25 cellular contexts compared by ENCODE assay signal in the genomic region with DNA sequence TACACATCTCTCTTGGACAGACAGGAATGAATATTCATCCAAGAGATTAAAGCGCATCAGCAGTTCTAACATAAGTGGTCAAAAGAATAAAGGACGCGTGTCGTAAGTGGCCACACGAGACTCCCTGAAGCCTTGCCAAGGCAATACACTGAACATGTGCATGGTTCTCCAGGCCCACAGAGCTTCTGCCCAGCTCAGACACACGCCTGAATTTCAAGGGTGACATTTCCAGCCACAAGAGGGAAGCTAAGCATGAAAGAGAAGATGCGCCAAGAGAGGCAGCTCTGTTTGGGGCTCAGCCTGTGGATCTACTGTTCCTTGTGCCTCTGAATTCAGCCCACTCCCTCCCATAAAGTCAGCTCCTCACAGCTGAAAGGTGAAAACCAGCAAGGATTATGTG. TPM values are rescaled to one million over a fixed set of nuclear protein-coding genes. Genes with fewer than 3 reads are reported as not detected.
"Had no signal": no experiment of that assay in that cellular context is flagged by ENCODE, and none has a peak within 500 bp of the region (broad histone marks: within the 10 kb centered on the region; RNA-seq: fewer than 3 reads in every experiment).

No MANE protein-coding gene starts in this region.

- H3K4me3 ChIP-seq: coronary artery, dorsolateral prefrontal cortex, gastrocnemius medialis, left ventricle myocardium inferior, lower lobe of right lung, neural progenitor cell, psoas muscle, spleen, testis, tibial nerve, upper lobe of right lung had no signal

- H3K4me3 Mint-ChIP-seq: memory B cell; mesothelial cell of epicardium; natural killer cell; neural progenitor cell; stimulated activated memory B cell treated with anti-CD40 and anti-IgM and Interleukin-4, amounts not matched to agents 10 μg/mL and 1 μg/mL and 100 μg/mL, for 72 hours; stimulated activated naive CD8-positive, alpha-beta T cell treated with anti-CD3 and anti-CD28 coated beads, Interleukin-15, Interleukin-2, amounts not matched to agents 100 ng/mL and 50 ng/mL, for 24 hours had no signal

- H3K27me3 Mint-ChIP-seq: stimulated activated memory B cell treated with anti-CD40 and anti-IgM and Interleukin-4, amounts not matched to agents 10 μg/mL and 1 μg/mL and 100 μg/mL, for 72 hours had no signal

- ATAC-seq: gastrocnemius medialis; left cardiac atrium; lower lobe of right lung; natural killer cell; psoas muscle; sciatic nerve; stimulated activated memory B cell treated with anti-CD40 and anti-IgM and Interleukin-4, amounts not matched to agents 10 μg/mL and 1 μg/mL and 100 μg/mL, for 72 hours; upper lobe of right lung had no signal

- H3K9me3 ChIP-seq: gastrocnemius medialis, left ventricle myocardium inferior, lower lobe of right lung, psoas muscle, spleen, testis, tibial nerve, upper lobe of right lung had no signal

- H3K4me1 Mint-ChIP-seq: memory B cell; mesothelial cell of epicardium; natural killer cell; stimulated activated memory B cell treated with anti-CD40 and anti-IgM and Interleukin-4, amounts not matched to agents 10 μg/mL and 1 μg/mL and 100 μg/mL, for 72 hours had no signal

- H3K4me1 ChIP-seq: gastrocnemius medialis, left ventricle myocardium inferior, lower lobe of right lung, neural progenitor cell, psoas muscle, spleen, testis, tibial nerve, upper lobe of right lung had no signal

- H3K36me3 ChIP-seq: gastrocnemius medialis, left ventricle myocardium inferior, lower lobe of right lung, neural progenitor cell, spleen, upper lobe of right lung had no signal

- H3K27ac ChIP-seq: coronary artery, gastrocnemius medialis, left ventricle myocardium inferior, lower lobe of right lung, neural progenitor cell, psoas muscle, spleen, testis, tibial nerve, upper lobe of right lung had no signal

- H3K36me3 Mint-ChIP-seq: memory B cell; mesothelial cell of epicardium; natural killer cell; neural progenitor cell; stimulated activated memory B cell treated with anti-CD40 and anti-IgM and Interleukin-4, amounts not matched to agents 10 μg/mL and 1 μg/mL and 100 μg/mL, for 72 hours had no signal

- DNase-seq: dorsolateral prefrontal cortex; effector CD8-positive, alpha-beta T cell; gastrocnemius medialis; kidney; left cardiac atrium; left ventricle myocardium inferior; lower lobe of right lung; natural killer cell; occipital lobe; psoas muscle; spleen; stimulated activated CD4-positive, alpha-beta T cell treated with anti-CD3 and anti-CD28 coated beads, Interleukin-15, amount 100 ng/mL, for 24 hours; stimulated activated CD4-positive, alpha-beta T cell treated with anti-CD3 and anti-CD28 coated beads, Interleukin-1b, Interleukin-23, amount 100 ng/mL, for 48 hours; stimulated activated CD4-positive, alpha-beta T cell treated with anti-CD3 and anti-CD28 coated beads, Interleukin-4, amount 100 ng/mL, for 24 hours; testis; upper lobe of right lung had no signal

- H3K27ac Mint-ChIP-seq: memory B cell; mesothelial cell of epicardium; natural killer cell; neural progenitor cell; stimulated activated memory B cell treated with anti-CD40 and anti-IgM and Interleukin-4, amounts not matched to agents 10 μg/mL and 1 μg/mL and 100 μg/mL, for 72 hours; stimulated activated naive CD8-positive, alpha-beta T cell treated with anti-CD3 and anti-CD28 coated beads, Interleukin-15, Interleukin-2, amounts not matched to agents 100 ng/mL and 50 ng/mL, for 24 hours had no signal

- H3K27me3 ChIP-seq: dorsolateral prefrontal cortex, gastrocnemius medialis, neural progenitor cell, spleen, testis, tibial nerve, upper lobe of right lung had no signal

RNA-seq across cellular contexts. Expression of a gene that starts 47.1 kb away (rescaled TPM):
- total RNA-seq: myocyte, natural killer cell had no signal
